Comparison of ENCODE assay signal across 11 cellular contexts in genomic region chr10:123144697-123145541, GRCh38. TPM values are rescaled to one million over a fixed set of nuclear protein-coding genes. Genes with fewer than 3 reads are reported as not detected.
DNase-seq lines count a peak whose midpoint lies in the region; ATAC-seq and TF ChIP-seq lines count a peak whose summit lies in the region.
"Had no signal": no experiment of that assay in that cellular context is flagged by ENCODE, and none has a peak within 500 bp of the region (broad histone marks: within the 10 kb centered on the region; RNA-seq: fewer than 3 reads in every experiment).

No MANE protein-coding gene starts in this region.

- H3K4me2 ChIP-seq in DOHH2 (ENCODE audit: low read length) (no peak overlapping the region), HCT116 (ENCODE audit: low read length) (no peak overlapping the region)

- CTCF ChIA-PET in HCT116 (lab: Charles Lee): interaction anchor here (0.7 kb wide), 1 partner anchor 235 kb away, joined by 3 read pairs; no protein-coding TSS in a partner anchor

- H3K79me2 ChIP-seq in DOHH2 (ENCODE audit: control insufficient read depth, low read length): no peaks in the 10 kb centered on the region
- H3K79me2 ChIP-seq in HCT116 (ENCODE audit: insufficient read depth, low read length): no peaks in the 10 kb centered on the region

- no peaks in the 10 kb centered on the region for H3K9me3 Mint-ChIP-seq in activated T-helper 17 cell treated with anti-CD3 and anti-CD28 coated beads, Interleukin-2, amount 50 U/mL, for 72 hours
- H3K9me3 Mint-ChIP-seq in memory B cell: no peaks in the 10 kb centered on the region

- H4K20me1 ChIP-seq in DOHH2 (ENCODE audit: control insufficient read depth, insufficient read depth, low read depth, low read length) (no peaks in the 10 kb centered on the region), HCT116 (ENCODE audit: insufficient read depth) (no peaks in the 10 kb centered on the region)

- no peaks in the 10 kb centered on the region for H3F3A ChIP-seq in DOHH2 (ENCODE audit: control insufficient read depth, insufficient read depth)

- RAD21 ChIA-PET in HCT116 (lab: Charles Lee; ENCODE audit: low non-redundant PET in 1 of 2, low total read pairs in 2 of 2, uncharacterized antibody in 2 of 2, unreplicated experiment in 2 of 2): no interaction called here

- TF ChIP-seq CTCF in DOHH2 (IDR thresholded peaks at IDR 0.05; ENCODE audit: low read depth, low read length, poor library complexity, severe bottlenecking): peak; percentile 15
- no peak for TF ChIP-seq CTCF in HCT116 (IDR thresholded peaks at IDR 0.05 in 2 of 3, conservative IDR thresholded peaks at IDR 0.05 in 1 of 3; ENCODE audit: borderline replicate concordance in 1 of 3, insufficient read depth in 1 of 3, low read depth in 2 of 3, low read length in 2 of 3)
- no peak for TF ChIP-seq CTCF in omental fat pad (IDR thresholded peaks at IDR 0.05)

- peaks cover 61% of the 10 kb centered on the region for H3K27me3 Mint-ChIP-seq in activated T-helper 17 cell treated with anti-CD3 and anti-CD28 coated beads, Interleukin-2, amount 50 U/mL, for 72 hours
- H3K27me3 Mint-ChIP-seq in memory B cell: peaks cover 30% of the 10 kb centered on the region

- no peak overlapping the region for H2AFZ ChIP-seq in HCT116 (ENCODE audit: low read depth, low read length, poor library complexity, severe bottlenecking)

- H3K27ac ChIP-seq in DOHH2 (ENCODE audit: low read depth, low read length): no peak overlapping the region
- H3K27ac ChIP-seq in HCT116 (ENCODE audit: low read depth, low read length): no peak overlapping the region
- H3K27ac ChIP-seq: ovary had no signal

- H3K9me3 ChIP-seq in DOHH2 (ENCODE audit: control insufficient read depth, insufficient read depth, low read length): no peaks in the 10 kb centered on the region
- H3K9me3 ChIP-seq in HCT116 (ENCODE audit: control insufficient read depth in 1 of 2, insufficient read depth in 1 of 2, low read depth in 1 of 2, low read length in 2 of 2): no peaks in the 10 kb centered on the region
- H3K9me3 ChIP-seq: ovary had no signal

- H3K36me3 ChIP-seq in DOHH2 (ENCODE audit: control insufficient read depth, low read length) (no peaks in the 10 kb centered on the region), HCT116 (ENCODE audit: control insufficient read depth in 1 of 2, insufficient read depth in 2 of 2, low read length in 2 of 2) (no peaks in the 10 kb centered on the region)
- H3K36me3 ChIP-seq: ovary had no signal

- H3K4me1 ChIP-seq in DOHH2 (ENCODE audit: control insufficient read depth, low read length): no peaks in the 10 kb centered on the region
- peaks cover 0 to 4% of the 10 kb centered on the region in 2 experiments; a peak in 1 of 4 replicates for H3K4me1 ChIP-seq in HCT116 (ENCODE audit: control insufficient read depth in 1 of 2, insufficient read depth in 2 of 2, low read length in 2 of 2)

- H3K9ac ChIP-seq in HCT116 (ENCODE audit: low read length): no peak overlapping the region

- no TSS peak for BruUV-seq in HCT116 (replicated peaks; lab: Mats Ljungman, UMichigan)

- peaks cover 53% of the 10 kb centered on the region for H3K27me3 ChIP-seq in DOHH2 (ENCODE audit: control insufficient read depth, low read length)
- H3K27me3 ChIP-seq in HCT116 (ENCODE audit: insufficient read depth, low read length): no peaks in the 10 kb centered on the region

- H3K4me1 Mint-ChIP-seq in activated T-helper 17 cell treated with anti-CD3 and anti-CD28 coated beads, Interleukin-2, amount 50 U/mL, for 72 hours: peaks cover 16% of the 10 kb centered on the region
- H3K4me1 Mint-ChIP-seq in memory B cell: peaks cover 11% of the 10 kb centered on the region

- ATAC-seq in HCT116 (peak; percentile 51), memory B cell (ENCODE audit: low read depth) (no peak), HG02588 (IDR thresholded peaks at IDR 0.05; ENCODE audit: unreplicated experiment) (no peak), omental fat pad (ENCODE audit: low FRiP score) (no peak)
- peak; percentile 37 for ATAC-seq in activated T-helper 17 cell treated with anti-CD3 and anti-CD28 coated beads, Interleukin-2, amount 50 U/mL, for 72 hours (replicated peaks)

- H3K9me2 ChIP-seq in DOHH2 (replicated peaks; ENCODE audit: control insufficient read depth, low read length) (no peaks in the 10 kb centered on the region), HCT116 (ENCODE audit: insufficient read depth) (no peaks in the 10 kb centered on the region)

- H3K36me3 Mint-ChIP-seq in activated T-helper 17 cell treated with anti-CD3 and anti-CD28 coated beads, Interleukin-2, amount 50 U/mL, for 72 hours (ENCODE audit: low read depth): peaks cover 6% of the 10 kb centered on the region
- peaks cover 3% of the 10 kb centered on the region for H3K36me3 Mint-ChIP-seq in memory B cell

- peak overlapping the region; percentile 32 for H3K4me3 Mint-ChIP-seq in activated T-helper 17 cell treated with anti-CD3 and anti-CD28 coated beads, Interleukin-2, amount 50 U/mL, for 72 hours
- no peak overlapping the region for H3K4me3 Mint-ChIP-seq in memory B cell

- H3K4me3 ChIP-seq in DOHH2 (ENCODE audit: low read length): no peak overlapping the region
- no peak overlapping the region for H3K4me3 ChIP-seq in HCT116 (replicated peaks in 1 of 2; ENCODE audit: low read depth in 1 of 2, low read length in 2 of 2)
- H3K4me3 ChIP-seq: ovary had no signal

- TF ChIP-seq RAD21 in HCT116 (IDR thresholded peaks at IDR 0.05; ENCODE audit: low read depth): no peak

- POLR2A ChIA-PET in HCT116 (lab: Charles Lee): interaction anchor here (1.7 kb wide), 1 partner anchor 9 kb away, joined by 6 read pairs; the partner anchor contains the start of gene BUB3

- intact Hi-C loops in HCT116 (cut with micrococcal nuclease): no loop called here

- H3K27ac Mint-ChIP-seq in activated T-helper 17 cell treated with anti-CD3 and anti-CD28 coated beads, Interleukin-2, amount 50 U/mL, for 72 hours: no peak overlapping the region
- H3K27ac Mint-ChIP-seq in memory B cell: peak overlapping the region; percentile 42

- DNase-seq in HCT116 (ENCODE audit: low read depth, low spot score) (no peak), memory B cell (ENCODE audit: low spot score in 2 of 2) (peak in 1 of 2 donors; percentile 17), SKM-1 (lab: John Stamatoyannopoulos, UW; ENCODE audit: unreplicated experiment) (no peak), omental fat pad (ENCODE audit: low spot score) (no peak)
- DNase-seq: NCI-H226, ovary, T-helper 9 cell had no signal

- no peak for TF ChIP-seq POLR2A in HCT116 (IDR thresholded peaks at IDR 0.05; ENCODE audit: borderline replicate concordance, extremely low read depth, insufficient read depth, insufficient read length)

TF ChIP-seq in HCT116, 20 proteins besides CTCF, POLR2A, EP300 and RAD21:
- TF ChIP-seq EGR1 (IDR thresholded peaks at IDR 0.05; ENCODE audit: low read depth) (no peak), TCF7L2 (IDR thresholded peaks at IDR 0.05; ENCODE audit: borderline replicate concordance, extremely low read depth, insufficient read depth, insufficient read length) (no peak), EZH2phosphoT487 (IDR thresholded peaks at IDR 0.05; ENCODE audit: borderline replicate concordance) (no peak), YY1 (IDR thresholded peaks at IDR 0.05; ENCODE audit: extremely low read depth, insufficient replicate concordance, low read depth, low read length) (no peak), ZFX (IDR thresholded peaks at IDR 0.05) (no peak)

RNA-seq across cellular contexts. Expression of gene HMX2, which starts 3.0 kb away (rescaled TPM):
- total RNA-seq in HCT116 (2021; ENCODE audit: unreplicated experiment) (not detected), omental fat pad (not detected)
- not detected in 2 replicates for polyA plus RNA-seq in HCT116 (2012)
- under 1 TPM in 1 of 2 donors, not detected in 1; 0.19 TPM for total RNA-seq in activated T-helper 17 cell treated with anti-CD3 and anti-CD28 coated beads, Interleukin-2, amount 50 U/mL, for 72 hours
- total RNA-seq: astrocyte, ovary had no signal
- polyA plus RNA-seq: ovary had no signal

RNA-seq across cellular contexts. Expression of gene HMX3, which starts 9.1 kb away (rescaled TPM):
- total RNA-seq in HCT116 (2021; ENCODE audit: unreplicated experiment): not detected
- polyA plus RNA-seq in HCT116 (2012): not detected in 2 replicates
- total RNA-seq in activated T-helper 17 cell treated with anti-CD3 and anti-CD28 coated beads, Interleukin-2, amount 50 U/mL, for 72 hours: under 1 TPM in 1 of 2 donors, not detected in 1; 0.21 TPM
- 1 to 10 TPM in 1 of 4 donors, not detected in 3; 1.3 TPM for total RNA-seq in omental fat pad
- total RNA-seq: astrocyte had no signal
- polyA plus RNA-seq: ovary had no signal

RNA-seq across cellular contexts. Expression of gene BUB3, which starts 9.3 kb away (rescaled TPM):
- 271 TPM for total RNA-seq in HCT116 (2021; ENCODE audit: unreplicated experiment)
- 413 and 417 TPM in 2 replicates for polyA plus RNA-seq in HCT116 (2012)
- total RNA-seq in activated T-helper 17 cell treated with anti-CD3 and anti-CD28 coated beads, Interleukin-2, amount 50 U/mL, for 72 hours: 100 to 1,000 TPM; 311 to 324 TPM
- 10 to 100 TPM; 66.6 to 94.9 (median 84.3) TPM for total RNA-seq in omental fat pad

Comparison
In these comparisons a context has a peak if more than half of its experiments do, and no peak if none do; other contexts are left out.
1. ATAC-seq: peak in HCT116 (single experiment) and activated T-helper 17 cell treated with anti-CD3 and anti-CD28 coated beads, Interleukin-2, amount 50 U/mL, for 72 hours (single experiment); none in memory B cell (single experiment), HG02588 (single experiment) and omental fat pad (single experiment).